Comparison of ENCODE assay signal across 23 cellular contexts in genomic region chr17:58357312-58358297, GRCh38. TPM values are rescaled to one million over a fixed set of nuclear protein-coding genes. Genes with fewer than 3 reads are reported as not detected.
DNase-seq lines count a peak whose midpoint lies in the region; ATAC-seq, FAIRE-seq and TF ChIP-seq lines count a peak whose summit lies in the region.
"Had no signal": no experiment of that assay in that cellular context is flagged by ENCODE, and none has a peak within 500 bp of the region (broad histone marks: within the 10 kb centered on the region; RNA-seq: fewer than 3 reads in every experiment).

No MANE protein-coding gene starts in this region.

- no peak overlapping the region for H2BK120ac ChIP-seq in H1 (replicated peaks; ENCODE audit: low read depth, low read length)

- no peaks in the 10 kb centered on the region for H3K4me1 ChIP-seq in H1 (replicated peaks in 1 of 4; ENCODE audit: control insufficient read depth in 3 of 4, insufficient read depth in 4 of 4, low read length in 3 of 4)
- H3K4me1 ChIP-seq in neural progenitor cell: peaks cover 13% of the 10 kb centered on the region
- H3K4me1 ChIP-seq in Peyer's patch: peaks cover 0 to 7% (median 3%) of the 10 kb centered on the region in 4 donors
- H3K4me1 ChIP-seq: BE2C had no signal

- H3K36me3 ChIP-seq in H1 (ENCODE audit: control insufficient read depth in 2 of 4, insufficient read depth in 4 of 4, low read length in 3 of 4) (no peaks in the 10 kb centered on the region), neural progenitor cell (no peaks in the 10 kb centered on the region), Peyer's patch (peaks cover 0 to 27% (median 0%) of the 10 kb centered on the region in 3 donors)
- H3K36me3 ChIP-seq: BE2C had no signal

- H3K36me3 Mint-ChIP-seq in neural progenitor cell: no peaks in the 10 kb centered on the region

- TF ChIP-seq EP300 in H1 (IDR thresholded peaks at IDR 0.05; ENCODE audit: borderline replicate concordance in 1 of 2, low read depth in 2 of 2, low read length in 2 of 2): no peak

- H4K91ac ChIP-seq in H1 (replicated peaks; ENCODE audit: insufficient read length, low read length): peak overlapping the region; percentile 30

- no peak for FAIRE-seq in H1 (lab: Jason Lieb, UNC)
- FAIRE-seq: A204.1, D721Med, G401.6, GM12892, K562 had no signal

- no peak overlapping the region for H2AK5ac ChIP-seq in H1 (ENCODE audit: low read depth, low read length)

- H3K27me3 ChIP-seq in H1 (replicated peaks in 1 of 4; ENCODE audit: control insufficient read depth in 3 of 4, extremely low read depth in 1 of 4, insufficient read depth in 3 of 4, low read length in 3 of 4) (no peaks in the 10 kb centered on the region), neural progenitor cell (no peaks in the 10 kb centered on the region), Peyer's patch (no peaks in the 10 kb centered on the region)
- H3K27me3 ChIP-seq: BE2C had no signal

- ATAC-seq in HG03095 (IDR thresholded peaks at IDR 0.05; ENCODE audit: unreplicated experiment) (no peak), HG02798 (IDR thresholded peaks at IDR 0.05; ENCODE audit: poor library complexity, unreplicated experiment) (no peak)
- ATAC-seq: GM23338, HCT116, K562 had no signal

- H3K4me3 ChIP-seq in H1 (ENCODE audit: extremely low read depth in 1 of 4, insufficient read depth in 2 of 4, low read depth in 3 of 4, low read length in 4 of 4) (no peak overlapping the region), neural progenitor cell (no peak overlapping the region), Peyer's patch (no peak overlapping the region)
- H3K4me3 ChIP-seq: GM23338, K562 had no signal

- H4K5ac ChIP-seq in H1 (ENCODE audit: insufficient read length, low read depth, low read length): no peak overlapping the region

- CTCF ChIA-PET in H1 (lab: Charles Lee; ENCODE audit: partially characterized antibody): interaction anchor here (0.6 to 2.2 kb wide), 6 partner anchors 20 to 82 kb away, joined by 3 to 5 read pairs (median 4); no protein-coding TSS in a partner anchor

- H3K79me2 ChIP-seq in H1 (ENCODE audit: control insufficient read depth in 1 of 2, insufficient read depth in 2 of 2, low read length in 2 of 2) (no peaks in the 10 kb centered on the region), neural progenitor cell (ENCODE audit: low read depth) (no peaks in the 10 kb centered on the region)

- peak; percentile 34 for DNase-seq in D341Med (ENCODE audit: low spot score)
- peak; percentile 13 for DNase-seq in GM13977 (ENCODE audit: low spot score)
- no peak for DNase-seq in H1 (ENCODE audit: low read depth in 1 of 2, low spot score in 2 of 2)
- no peak for DNase-seq in neural progenitor cell (ENCODE audit: low spot score)
- DNase-seq in activated T-cell treated with anti-CD3 and anti-CD28 coated beads, Interleukin-2, amount 50 U/mL, for 48 hours: no peak
- DNase-seq in Peyer's patch: no peak
- DNase-seq: ACHN; BE2C; C1 segment of cervical spinal cord; CD4-positive, CD25-positive, alpha-beta regulatory T cell; CD8-positive, alpha-beta memory T cell; COR-L47; HFFc6; IMR-90 had no signal

- H3K4me2 ChIP-seq in H1 (ENCODE audit: insufficient read depth in 1 of 2, low read depth in 2 of 2, low read length in 2 of 2) (no peak overlapping the region), neural progenitor cell (no peak overlapping the region)
- H3K4me2 ChIP-seq: GM23338 had no signal

- 92% methylated on average over 22 of the region's 22 CpGs; no CpG with 5 or more reads in 1 of the 2 experiments for WGBS in H1 (ENCODE audit: extremely low coverage in 1 of 2, insufficient coverage in 1 of 2, insufficient read length in 1 of 2, insufficient replicate concordance in 2 of 2, low coverage in 1 of 2, low lambda C conversion rate in 2 of 2, missing lambda C conversion rate in 1 of 2), 2 experiments

- H3K23me2 ChIP-seq in H1 (ENCODE audit: low read depth, low read length): peaks cover 3% of the 10 kb centered on the region; the same call in 1 of the 2 replicates

- TF ChIP-seq RAD21 in H1 (IDR thresholded peaks at IDR 0.05 in 1 of 2, conservative IDR thresholded peaks at IDR 0.05 in 1 of 2; ENCODE audit: low read depth in 2 of 2, low read length in 2 of 2): no peak

- TF ChIP-seq CTCF in GM13977 (IDR thresholded peaks at IDR 0.05; ENCODE audit: extremely low read depth, insufficient read depth, missing control alignments) (no peak), H1 (IDR thresholded peaks at IDR 0.05; ENCODE audit: control extremely low read depth in 1 of 3, insufficient read depth in 1 of 3, low read depth in 1 of 3, low read length in 3 of 3) (no peak), neural progenitor cell (IDR thresholded peaks at IDR 0.05) (no peak), Peyer's patch (IDR thresholded peaks at IDR 0.05) (no peak)

- H3K9me3 ChIP-seq in H1 (ENCODE audit: insufficient read depth in 2 of 2, low read depth in 1 of 2, low read length in 1 of 2) (no peaks in the 10 kb centered on the region), neural progenitor cell (ENCODE audit: low read depth) (no peaks in the 10 kb centered on the region), Peyer's patch (no peaks in the 10 kb centered on the region)
- H3K9me3 ChIP-seq: BE2C had no signal

- H3K56ac ChIP-seq in H1 (replicated peaks; ENCODE audit: insufficient read length, low read depth, low read length): no peak overlapping the region

- in situ Hi-C loops in GM13977 (cut with MboI; ENCODE audit: low pct_unique_long_range_greater_than_20kb, low sequenced_read_pairs, unreplicated experiment): no loop called here

- no peak overlapping the region for H2BK5ac ChIP-seq in H1 (ENCODE audit: low read depth, low read length)

- no peak overlapping the region for H3K14ac ChIP-seq in H1 (ENCODE audit: insufficient read length)

- no peak overlapping the region for H2BK20ac ChIP-seq in H1 (ENCODE audit: low read length)

- H3K4ac ChIP-seq in H1 (replicated peaks; ENCODE audit: insufficient read length, low read depth, low read length): no peak overlapping the region

- no peak overlapping the region for H4K8ac ChIP-seq in H1 (ENCODE audit: extremely low read depth, insufficient read depth, low read length)

- POLR2A ChIA-PET in H1 (lab: Charles Lee; ENCODE audit: partially characterized antibody): interaction anchor here (0.7 to 1.2 kb wide), 2 partner anchors 19 kb away, joined by 3 to 4 read pairs; no protein-coding TSS in a partner anchor

- H3K9me3 Mint-ChIP-seq in neural progenitor cell: no peaks in the 10 kb centered on the region
- H3K9me3 Mint-ChIP-seq: CD4-positive, CD25-positive, alpha-beta regulatory T cell; CD8-positive, alpha-beta memory T cell; GM23338; HFFc6 had no signal

- H3K4me3 Mint-ChIP-seq in neural progenitor cell: no peak overlapping the region
- H3K4me3 Mint-ChIP-seq: CD4-positive, CD25-positive, alpha-beta regulatory T cell; CD8-positive, alpha-beta memory T cell; GM23338; HFFc6 had no signal

- H4K20me1 ChIP-seq in H1 (replicated peaks in 1 of 2; ENCODE audit: control insufficient read depth in 1 of 2, insufficient read depth in 2 of 2, low read length in 2 of 2) (no peaks in the 10 kb centered on the region), neural progenitor cell (ENCODE audit: low read depth) (no peaks in the 10 kb centered on the region)

- H3K9ac ChIP-seq in H1 (replicated peaks in 1 of 4; ENCODE audit: extremely low read depth in 1 of 4, low read depth in 3 of 4, low read length in 3 of 4) (no peak overlapping the region), neural progenitor cell (no peak overlapping the region)

- peak overlapping the region; percentile 74 for H3K27ac Mint-ChIP-seq in neural progenitor cell
- H3K27ac Mint-ChIP-seq: GM23338, HFFc6 had no signal

- no peak overlapping the region for H3K27ac ChIP-seq in H1 (ENCODE audit: low read depth, low read length)
- no peak overlapping the region for H3K27ac ChIP-seq in neural progenitor cell
- H3K27ac ChIP-seq in Peyer's patch: no peak overlapping the region

- peaks cover 12% of the 10 kb centered on the region for H3F3A ChIP-seq in neural progenitor cell (ENCODE audit: low read depth)

- TF ChIP-seq POLR2A in H1 (IDR thresholded peaks at IDR 0.05; ENCODE audit: control extremely low read depth in 1 of 2, low read depth in 2 of 2, low read length in 2 of 2) (no peak), Peyer's patch (IDR thresholded peaks at IDR 0.05) (no peak)

- H2AFZ ChIP-seq in H1 (ENCODE audit: low read length) (no peak overlapping the region), neural progenitor cell (replicated peaks) (no peak overlapping the region)
- H2AFZ ChIP-seq: GM23338 had no signal

- peaks cover 3% of the 10 kb centered on the region for H3K27me3 Mint-ChIP-seq in neural progenitor cell (ENCODE audit: insufficient read depth, low read depth)
- H3K27me3 Mint-ChIP-seq: CD4-positive, CD25-positive, alpha-beta regulatory T cell; CD8-positive, alpha-beta memory T cell had no signal

- H3K79me1 ChIP-seq in H1 (ENCODE audit: low read depth, low read length): no peaks in the 10 kb centered on the region

- H2BK15ac ChIP-seq in H1 (ENCODE audit: low read length): 0 out of 2 replicates have a peak overlapping the region, but pooled peaks have one; percentile 5

- H3K18ac ChIP-seq in H1 (ENCODE audit: extremely low read depth, low read length): no peak overlapping the region

- no peak overlapping the region for H2BK12ac ChIP-seq in H1 (ENCODE audit: low read depth, low read length)

- H3K4me1 Mint-ChIP-seq in neural progenitor cell: peaks cover 13% of the 10 kb centered on the region

- no peak overlapping the region for H3K23ac ChIP-seq in H1 (ENCODE audit: insufficient read length)

RNA-seq across cellular contexts. Expression of gene SUPT4H1, which starts 5.6 kb away (rescaled TPM):
- total RNA-seq in H1 (2021; fragmentation: NEBNext Ultra II Directional; extraction: Animal tissue kit (Norgen Biotek cat#: 25700)): 103 and 112 TPM in 2 replicates
- 115 and 143 TPM in 2 replicates for polyA plus RNA-seq in H1 (2011; rRNA removed)
- polyA plus RNA-seq in H1 (2011; cell fraction: cytosol; rRNA removed): 144 TPM
- polyA plus RNA-seq in H1 (2011; cell fraction: nucleus; rRNA removed): 67.4 TPM
- polyA plus RNA-seq in H1 (2012, experiment 1 of 2): 166 to 180 TPM (median 170 TPM) in 4 replicates
- 181 TPM for polyA plus RNA-seq in H1 (2012, experiment 2 of 2)
- 66.5 TPM for polyA plus RNA-seq in H1 (2013, experiment 1 of 2)
- polyA plus RNA-seq in H1 (2013, experiment 2 of 2): 66.6 TPM
- polyA minus RNA-seq in H1 (2011; rRNA and poly(A)+ RNA removed): 73.5 and 87.0 TPM in 2 replicates
- 50.8 TPM for polyA minus RNA-seq in H1 (2011; cell fraction: cytosol; rRNA and poly(A)+ RNA removed)
- 33.5 TPM for polyA minus RNA-seq in H1 (2011; cell fraction: nucleus; rRNA and poly(A)+ RNA removed)
- total RNA-seq in neural progenitor cell (ENCODE audit: low replicate concordance) (60.2 and 103 TPM in 2 replicates), Peyer's patch (10 to 100 TPM; 31.9 to 56.1 (median 47.9) TPM)

RNA-seq across cellular contexts. Expression of gene TSPOAP1, which starts 29.0 kb away (rescaled TPM):
- total RNA-seq in H1 (2021; fragmentation: NEBNext Ultra II Directional; extraction: Animal tissue kit (Norgen Biotek cat#: 25700)): 9.2 and 9.8 TPM in 2 replicates
- 7.6 and 9.8 TPM in 2 replicates for polyA plus RNA-seq in H1 (2011; rRNA removed)
- 13.8 TPM for polyA plus RNA-seq in H1 (2011; cell fraction: cytosol; rRNA removed)
- 69.7 TPM for polyA plus RNA-seq in H1 (2011; cell fraction: nucleus; rRNA removed)
- polyA plus RNA-seq in H1 (2012, experiment 1 of 2): 14.7 to 18.9 TPM (median 15.9 TPM) in 4 replicates
- polyA plus RNA-seq in H1 (2012, experiment 2 of 2): 6.2 TPM
- 4.8 TPM for polyA plus RNA-seq in H1 (2013, experiment 1 of 2)
- 4.1 TPM for polyA plus RNA-seq in H1 (2013, experiment 2 of 2)
- 2.9 and 6.6 TPM in 2 replicates for polyA minus RNA-seq in H1 (2011; rRNA and poly(A)+ RNA removed)
- polyA minus RNA-seq in H1 (2011; cell fraction: cytosol; rRNA and poly(A)+ RNA removed): 5.8 TPM
- 8.9 TPM for polyA minus RNA-seq in H1 (2011; cell fraction: nucleus; rRNA and poly(A)+ RNA removed)
- total RNA-seq in neural progenitor cell (ENCODE audit: low replicate concordance): 13.8 and 48.7 TPM in 2 replicates
- total RNA-seq in Peyer's patch: 10 to 100 TPM in 2 of 4 donors, 1 to 10 TPM in 2; 9.1 to 11.9 (median 10.4) TPM

RNA-seq across cellular contexts. Expression of gene RNF43, which starts 59.7 kb away (rescaled TPM):
- total RNA-seq in H1 (2021; fragmentation: NEBNext Ultra II Directional; extraction: Animal tissue kit (Norgen Biotek cat#: 25700)): 0.89 and 2.4 TPM in 2 replicates
- 1.5 and 2.3 TPM in 2 replicates for polyA plus RNA-seq in H1 (2011; rRNA removed)
- polyA plus RNA-seq in H1 (2011; cell fraction: cytosol; rRNA removed): 1.0 TPM
- 2.4 TPM for polyA plus RNA-seq in H1 (2011; cell fraction: nucleus; rRNA removed)
- polyA plus RNA-seq in H1 (2012, experiment 1 of 2): 0.93 to 1.1 TPM (median 1.0 TPM) in 4 replicates
- polyA plus RNA-seq in H1 (2012, experiment 2 of 2): 0.37 TPM
- 1.2 TPM for polyA plus RNA-seq in H1 (2013, experiment 1 of 2)
- 2.0 TPM for polyA plus RNA-seq in H1 (2013, experiment 2 of 2)
- 1.4 and 2.0 TPM in 2 replicates for polyA minus RNA-seq in H1 (2011; rRNA and poly(A)+ RNA removed)
- 1.0 TPM for polyA minus RNA-seq in H1 (2011; cell fraction: cytosol; rRNA and poly(A)+ RNA removed)
- polyA minus RNA-seq in H1 (2011; cell fraction: nucleus; rRNA and poly(A)+ RNA removed): 1.9 TPM
- 0.50 TPM in 1 of 2 replicates, not detected in the other for total RNA-seq in neural progenitor cell (ENCODE audit: low replicate concordance)
- 100 to 1,000 TPM in 2 of 4 donors, 10 to 100 TPM in 2; 46.9 to 104 (median 85.4) TPM for total RNA-seq in Peyer's patch
- total RNA-seq: HFFc6 had no signal
- polyA plus RNA-seq: IMR-90 had no signal

Comparison
In these comparisons a context has a peak if more than half of its experiments do, and no peak if none do; other contexts are left out.
1. DNase-seq: peak in D341Med (single experiment) and GM13977 (single experiment); none in H1 (0 of 2), neural progenitor cell (single experiment), activated T-cell treated with anti-CD3 and anti-CD28 coated beads, Interleukin-2, amount 50 U/mL, for 48 hours (0 of 2) and Peyer's patch (0 of 3).
2. RNA of gene RNF43, which starts 59.7 kb away (total RNA-seq): 46.9 to 104 TPM in Peyer's patch; 0.89 to 2.4 TPM in H1 and 0.50 TPM in neural progenitor cell; every median in the first group is over 10 times any median in the second.